1 cellular context compared by ENCODE assay signal in genomic region chr16:83164816-83165215, GRCh38.
TF ChIP-seq lines count a peak whose summit lies in the region.

No MANE protein-coding gene starts in this region.

TF ChIP-seq in GM23338, 12 proteins besides CTCF, POLR2A, EP300 and RAD21 (continued from another document):
- no peak for TF ChIP-seq ZNF462 (CRISPR knock-in tag; IDR thresholded peaks at IDR 0.05)
- no peak for TF ChIP-seq JUNB (IDR thresholded peaks at IDR 0.05; ENCODE audit: unreplicated experiment)
- no peak for TF ChIP-seq STAT1 (IDR thresholded peaks at IDR 0.05; ENCODE audit: unreplicated experiment)
- TF ChIP-seq EZH2 (IDR thresholded peaks at IDR 0.05; ENCODE audit: low read depth, unreplicated experiment): no peak
- no peak for TF ChIP-seq NANOG (IDR thresholded peaks at IDR 0.05; ENCODE audit: borderline replicate concordance)
- no peak for TF ChIP-seq EZH2phosphoT487 (IDR thresholded peaks at IDR 0.05; ENCODE audit: unreplicated experiment)
- TF ChIP-seq ETS1 (IDR thresholded peaks at IDR 0.05): no peak
TF ChIP-seq in GM23338: peak in this region for 0.
